10 cellular contexts compared by ENCODE assay signal in the genomic region with DNA sequence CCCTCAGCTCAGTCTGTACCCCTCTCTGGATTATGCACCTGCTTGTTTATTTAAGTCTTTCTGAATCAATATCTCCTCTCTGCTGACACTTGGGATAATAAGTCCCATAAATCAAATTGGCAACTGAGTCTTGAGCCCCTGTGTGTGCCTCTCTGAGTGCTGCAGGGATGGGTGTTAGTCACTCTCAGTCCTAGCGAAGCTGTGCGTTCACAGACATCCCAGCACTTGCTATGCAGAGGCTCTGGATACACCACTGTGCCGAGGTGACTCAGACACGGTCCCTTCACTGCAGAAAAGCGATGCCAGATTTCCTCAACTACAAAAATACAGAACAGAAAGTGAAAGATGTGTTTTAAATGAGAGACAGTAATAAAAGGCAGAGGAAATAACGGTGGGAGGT. TPM values are rescaled to one million over a fixed set of nuclear protein-coding genes. Genes with fewer than 3 reads are reported as not detected.
DNase-seq lines count a peak whose midpoint lies in the region; ATAC-seq lines count a peak whose summit lies in the region.
"Had no signal": no experiment of that assay in that cellular context is flagged by ENCODE, and none has a peak within 500 bp of the region (broad histone marks: within the 10 kb centered on the region; RNA-seq: fewer than 3 reads in every experiment).

No MANE protein-coding gene starts in this region.

- POLR2A ChIA-PET in T-cell (lab: Charles Lee) = no interaction called here

- no peaks in the 10 kb centered on the region for H4K20me1 ChIP-seq in GM23248 (ENCODE audit: insufficient read depth)

- H3K36me3 Mint-ChIP-seq in T-cell = no peaks in the 10 kb centered on the region
- H3K36me3 Mint-ChIP-seq in dendritic cell treated with granulocyte-macrophage colony-stimulating factor and Interleukin-4, amounts not matched to agents 40 ng/mL and 50 ng/mL, for 4 days (ENCODE audit: low read depth) = no peaks in the 10 kb centered on the region

- DNase-seq in GM23248 (peak; percentile 26), T-cell (peak in 5 of 34 experiments; percentile 4 to 27 (median 15)), AG08395 (ENCODE audit: low spot score) (no peak)
- peak; percentile 3 for DNase-seq in stimulated activated CD8-positive, alpha-beta memory T cell treated with anti-CD3 and anti-CD28 coated beads, Interleukin-12 subunit alpha, Interleukin-12 subunit beta, amount 100 ng/mL, for 4 hours (ENCODE audit: low read depth)
- DNase-seq: Right ventricle myocardium superior had no signal

- ATAC-seq in T-cell (replicated peaks in 1 of 4) (peak; percentile 78 to 85 (median 79)), HG02970 (IDR thresholded peaks at IDR 0.05; ENCODE audit: low FRiP score, unreplicated experiment) (no peak), HG03280 (IDR thresholded peaks at IDR 0.05; ENCODE audit: unreplicated experiment) (no peak), HG03469 (IDR thresholded peaks at IDR 0.05; ENCODE audit: unreplicated experiment) (no peak)

- H3K4me1 ChIP-seq in GM23248 (ENCODE audit: insufficient read depth) = no peaks in the 10 kb centered on the region

- peak overlapping the region; percentile 62 to 91 for H3K27ac Mint-ChIP-seq in T-cell
- H3K27ac Mint-ChIP-seq in dendritic cell treated with granulocyte-macrophage colony-stimulating factor and Interleukin-4, amounts not matched to agents 40 ng/mL and 50 ng/mL, for 4 days = peak overlapping the region; percentile 49

- H3K27ac ChIP-seq in GM23248 = no peak overlapping the region

- in situ Hi-C loops in GM23248 (cut with MboI) = no loop called here

- H3K9me3 ChIP-seq in GM23248 (ENCODE audit: low read depth) = no peaks in the 10 kb centered on the region

- peak overlapping the region; percentile 50 to 79 (median 55) for H3K4me3 Mint-ChIP-seq in T-cell
- H3K4me3 Mint-ChIP-seq in dendritic cell treated with granulocyte-macrophage colony-stimulating factor and Interleukin-4, amounts not matched to agents 40 ng/mL and 50 ng/mL, for 4 days = peak overlapping the region; percentile 18

- H3K9me2 ChIP-seq in GM23248 (ENCODE audit: insufficient read depth) = no peaks in the 10 kb centered on the region

- peaks cover 23 to 43% (median 27%) of the 10 kb centered on the region in 3 donors for H3K4me1 Mint-ChIP-seq in T-cell
- H3K4me1 Mint-ChIP-seq in dendritic cell treated with granulocyte-macrophage colony-stimulating factor and Interleukin-4, amounts not matched to agents 40 ng/mL and 50 ng/mL, for 4 days (ENCODE audit: low read depth) = peaks cover 45% of the 10 kb centered on the region

- H3F3A ChIP-seq in GM23248 (ENCODE audit: insufficient read depth) = no peaks in the 10 kb centered on the region

- no peak overlapping the region for H3K4me2 ChIP-seq in GM23248 (ENCODE audit: unreplicated experiment)

- intact Hi-C loops in dendritic cell treated with granulocyte-macrophage colony-stimulating factor and Interleukin-4, amounts not matched to agents 40 ng/mL and 50 ng/mL, for 4 days (cut with micrococcal nuclease) = no loop called here

- no peak overlapping the region for H3K9ac ChIP-seq in GM23248

- no peaks in the 10 kb centered on the region for H3K9me3 Mint-ChIP-seq in T-cell
- no peaks in the 10 kb centered on the region for H3K9me3 Mint-ChIP-seq in dendritic cell treated with granulocyte-macrophage colony-stimulating factor and Interleukin-4, amounts not matched to agents 40 ng/mL and 50 ng/mL, for 4 days

- no peak overlapping the region for H3K4me3 ChIP-seq in GM23248

- H3K27me3 Mint-ChIP-seq in T-cell = peaks cover 5 to 11% of the 10 kb centered on the region in 2 donors
- peaks cover 2% of the 10 kb centered on the region for H3K27me3 Mint-ChIP-seq in dendritic cell treated with granulocyte-macrophage colony-stimulating factor and Interleukin-4, amounts not matched to agents 40 ng/mL and 50 ng/mL, for 4 days

- CTCF ChIA-PET in T-cell (lab: Charles Lee) = interaction anchor here in 1 of 2 donors (1.9 kb wide), 1 partner anchor 40 kb away, joined by 4 read pairs; no protein-coding TSS in a partner anchor

- WGBS in GM23248 (ENCODE audit: low coverage in 1 of 2, low lambda C conversion rate in 2 of 2, missing lambda C conversion rate in 2 of 2), 2 experiments = 2 to 4% methylated on average over 6 of the region's 6 CpGs

- no peaks in the 10 kb centered on the region for H3K36me3 ChIP-seq in GM23248 (ENCODE audit: low read depth)

- H3K79me2 ChIP-seq in GM23248 (ENCODE audit: insufficient read depth) = no peaks in the 10 kb centered on the region

- H2AFZ ChIP-seq in GM23248 = no peak overlapping the region

- H3K27me3 ChIP-seq in GM23248 (replicated peaks; ENCODE audit: insufficient read depth) = peaks cover 51% of the 10 kb centered on the region

RNA-seq across cellular contexts. Expression of a gene that starts 4.1 kb away (rescaled TPM):
- not detected in 2 replicates for total RNA-seq in GM23248 (2014; rRNA removed; shearing (Covaris generic))
- polyA plus RNA-seq in GM23248 (2016; fragmentation: Nextera tagmentation; extraction: Ambion mirVana) = not detected in 2 replicates
- total RNA-seq in T-cell = not detected
- total RNA-seq: bronchial epithelial cell had no signal

Comparison
In these comparisons a context has a peak if more than half of its experiments do, and no peak if none do; other contexts are left out.
1. ATAC-seq: peak in T-cell (4 of 4); none in HG02970 (single experiment), HG03280 (single experiment) and HG03469 (single experiment).